In the genomic region with DNA sequence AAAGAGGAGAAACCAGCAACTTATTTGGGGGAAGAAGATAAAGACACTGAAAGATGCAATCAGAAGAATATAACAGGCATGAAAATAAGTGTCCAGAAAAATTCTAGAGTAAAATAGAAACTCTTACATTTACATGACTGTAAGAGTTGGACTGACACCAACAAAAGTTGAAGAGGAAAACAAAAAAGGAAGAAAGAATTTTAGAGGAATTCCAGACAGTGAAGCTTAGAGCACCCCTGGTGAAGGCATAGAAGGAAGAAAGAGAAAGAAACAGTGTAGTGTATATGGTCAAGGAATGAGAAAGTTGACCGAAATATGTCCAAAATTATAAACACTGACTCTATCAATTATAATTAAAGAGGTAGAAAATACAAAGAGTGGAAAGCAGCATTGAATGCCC, we compare ENCODE assay signal across 18 cellular contexts.
"Had no signal": no experiment of that assay in that cellular context is flagged by ENCODE, and none has a peak within 500 bp of the region (broad histone marks: within the 10 kb centered on the region; RNA-seq: fewer than 3 reads in every experiment).

No MANE protein-coding gene starts in this region.

- H3K9me3 Mint-ChIP-seq: activated CD4-positive, alpha-beta memory T cell treated with anti-CD3 and anti-CD28 coated beads for 36 hours; activated naive CD4-positive, alpha-beta T cell treated with anti-CD3 and anti-CD28 coated beads, Interleukin-2, amount 50 U/mL, for 24 hours; activated T-cell treated with anti-CD3 and anti-CD28 coated beads, Interleukin-2, amount 50 U/mL, for 24 hours; mesothelial cell of epicardium; neural crest cell; stimulated activated effector memory CD8-positive, alpha-beta T cell treated with anti-CD3 and anti-CD28 coated beads, Interleukin-12 subunit alpha, Interleukin-12 subunit beta, amount 100 ng/mL, for 72 hours had no signal

- ATAC-seq: activated CD8-positive, alpha-beta memory T cell treated with anti-CD3 and anti-CD28 coated beads, Interleukin-2, amount 10 ng/mL, durations not matched to agents 7 days and 5 days; body of pancreas; gastrocnemius medialis; heart left ventricle; left colon; stimulated activated effector memory CD8-positive, alpha-beta T cell treated with anti-CD3 and anti-CD28 coated beads, Interleukin-12 subunit alpha, Interleukin-12 subunit beta, amount 100 ng/mL, for 72 hours; T-helper 17 cell had no signal

- H3K4me1 Mint-ChIP-seq: activated CD8-positive, alpha-beta memory T cell treated with anti-CD3 and anti-CD28 coated beads, Interleukin-2, amount 10 ng/mL, durations not matched to agents 7 days and 5 days; activated naive CD4-positive, alpha-beta T cell treated with anti-CD3 and anti-CD28 coated beads, Interleukin-2, amount 50 U/mL, for 24 hours; stimulated activated effector memory CD8-positive, alpha-beta T cell treated with anti-CD3 and anti-CD28 coated beads, Interleukin-12 subunit alpha, Interleukin-12 subunit beta, amount 100 ng/mL, for 72 hours; T-helper 17 cell had no signal

- H3K36me3 ChIP-seq: gastrocnemius medialis, heart left ventricle, tibial artery, WERI-Rb-1 had no signal

- H3K36me3 Mint-ChIP-seq: activated CD4-positive, alpha-beta memory T cell treated with anti-CD3 and anti-CD28 coated beads for 36 hours; activated CD8-positive, alpha-beta memory T cell treated with anti-CD3 and anti-CD28 coated beads, Interleukin-2, amount 10 ng/mL, durations not matched to agents 7 days and 5 days; activated naive CD4-positive, alpha-beta T cell treated with anti-CD3 and anti-CD28 coated beads, Interleukin-2, amount 50 U/mL, for 24 hours; mesothelial cell of epicardium; stimulated activated effector memory CD8-positive, alpha-beta T cell treated with anti-CD3 and anti-CD28 coated beads, Interleukin-12 subunit alpha, Interleukin-12 subunit beta, amount 100 ng/mL, for 72 hours had no signal

- H3K27me3 ChIP-seq: body of pancreas, gastrocnemius medialis, heart left ventricle, tibial artery had no signal

- DNase-seq: activated CD4-positive, alpha-beta memory T cell treated with anti-CD3 and anti-CD28 coated beads for 36 hours; activated CD8-positive, alpha-beta memory T cell treated with anti-CD3 and anti-CD28 coated beads, Interleukin-2, amount 10 ng/mL, durations not matched to agents 7 days and 5 days; activated T-cell treated with anti-CD3 and anti-CD28 coated beads, Interleukin-2, amount 50 U/mL, for 24 hours; body of pancreas; caudate nucleus; effector CD4-positive, alpha-beta T cell; gastrocnemius medialis; heart left ventricle; left colon; T-helper 17 cell; tibial artery; WERI-Rb-1 had no signal

- H3K27ac Mint-ChIP-seq: activated CD4-positive, alpha-beta memory T cell treated with anti-CD3 and anti-CD28 coated beads for 36 hours; activated CD8-positive, alpha-beta memory T cell treated with anti-CD3 and anti-CD28 coated beads, Interleukin-2, amount 10 ng/mL, durations not matched to agents 7 days and 5 days; activated naive CD4-positive, alpha-beta T cell treated with anti-CD3 and anti-CD28 coated beads, Interleukin-2, amount 50 U/mL, for 24 hours; activated T-cell treated with anti-CD3 and anti-CD28 coated beads, Interleukin-2, amount 50 U/mL, for 24 hours; mesothelial cell of epicardium; stimulated activated effector memory CD8-positive, alpha-beta T cell treated with anti-CD3 and anti-CD28 coated beads, Interleukin-12 subunit alpha, Interleukin-12 subunit beta, amount 100 ng/mL, for 72 hours; T-helper 17 cell had no signal

- H3K4me3 Mint-ChIP-seq: activated CD4-positive, alpha-beta memory T cell treated with anti-CD3 and anti-CD28 coated beads for 36 hours; activated CD8-positive, alpha-beta memory T cell treated with anti-CD3 and anti-CD28 coated beads, Interleukin-2, amount 10 ng/mL, durations not matched to agents 7 days and 5 days; activated naive CD4-positive, alpha-beta T cell treated with anti-CD3 and anti-CD28 coated beads, Interleukin-2, amount 50 U/mL, for 24 hours; activated T-cell treated with anti-CD3 and anti-CD28 coated beads, Interleukin-2, amount 50 U/mL, for 24 hours; mesothelial cell of epicardium; neural crest cell; stimulated activated effector memory CD8-positive, alpha-beta T cell treated with anti-CD3 and anti-CD28 coated beads, Interleukin-12 subunit alpha, Interleukin-12 subunit beta, amount 100 ng/mL, for 72 hours; T-helper 17 cell had no signal

- H3K4me3 ChIP-seq: body of pancreas, coronary artery, gastrocnemius medialis, heart left ventricle, lung, tibial artery had no signal

- H3K9me3 ChIP-seq: body of pancreas, gastrocnemius medialis, tibial artery had no signal
